Comparison of ENCODE assay signal across 20 cellular contexts in genomic region chr2:149652925-149653324, GRCh38.
"Had no signal": no experiment of that assay in that cellular context is flagged by ENCODE, and none has a peak within 500 bp of the region (broad histone marks: within the 10 kb centered on the region; RNA-seq: fewer than 3 reads in every experiment).

No MANE protein-coding gene starts in this region.

- H3K27me3 ChIP-seq: body of pancreas, dorsolateral prefrontal cortex, thyroid gland had no signal

- H3K4me3 ChIP-seq: body of pancreas, dorsolateral prefrontal cortex, thyroid gland had no signal

- H3K4me1 ChIP-seq: body of pancreas, thyroid gland had no signal

- H3K4me3 Mint-ChIP-seq: activated B cell treated with CpG ODN at 0.5 μM for 24 hours; activated CD4-positive, alpha-beta memory T cell treated with anti-CD3 and anti-CD28 coated beads, Interleukin-2, amount 10 ng/mL, durations not matched to agents 7 days and 5 days; activated naive CD8-positive, alpha-beta T cell treated with anti-CD3 and anti-CD28 coated beads, Interleukin-2, amount 10 ng/mL, durations not matched to agents 7 days and 5 days; nephron had no signal

- H3K27ac Mint-ChIP-seq: activated B cell treated with CpG ODN at 0.5 μM for 24 hours; activated CD4-positive, alpha-beta memory T cell treated with anti-CD3 and anti-CD28 coated beads, Interleukin-2, amount 10 ng/mL, durations not matched to agents 7 days and 5 days; activated naive CD8-positive, alpha-beta T cell treated with anti-CD3 and anti-CD28 coated beads, Interleukin-2, amount 10 ng/mL, durations not matched to agents 7 days and 5 days; activated T-helper 2 cell treated with anti-CD3 and anti-CD28 coated beads, Interferon-gamma antibody, Interleukin-2, Interleukin-4, amounts not matched to agents 10 μg/mL and 5 μg/mL and 100 μg/mL, durations not matched to agents 14 hours and 24 hours and 36 hours; nephron had no signal

- H3K36me3 ChIP-seq: thyroid gland had no signal

- H3K4me1 Mint-ChIP-seq: activated B cell treated with CpG ODN at 0.5 μM for 24 hours; activated CD4-positive, alpha-beta memory T cell treated with anti-CD3 and anti-CD28 coated beads, Interleukin-2, amount 10 ng/mL, durations not matched to agents 7 days and 5 days; activated naive CD8-positive, alpha-beta T cell treated with anti-CD3 and anti-CD28 coated beads, Interleukin-2, amount 10 ng/mL, durations not matched to agents 7 days and 5 days had no signal

- H3K27me3 Mint-ChIP-seq: activated CD4-positive, alpha-beta memory T cell treated with anti-CD3 and anti-CD28 coated beads, Interleukin-2, amount 10 ng/mL, durations not matched to agents 7 days and 5 days had no signal

- DNase-seq: activated B cell treated with CpG ODN at 0.5 μM for 24 hours; activated CD4-positive, alpha-beta memory T cell treated with anti-CD3 and anti-CD28 coated beads, Interleukin-2, amount 10 ng/mL, durations not matched to agents 7 days and 5 days; activated CD4-positive, alpha-beta T cell treated with anti-CD3 and anti-CD28 coated beads for 4 hours; activated naive CD4-positive, alpha-beta T cell treated with Interleukin-2 at 50 U/mL for 16 hours; activated naive CD8-positive, alpha-beta T cell treated with anti-CD3 and anti-CD28 coated beads, Interleukin-2, amount 10 ng/mL, durations not matched to agents 7 days and 5 days; activated T-cell treated with anti-CD3 and anti-CD28 coated beads, Interleukin-2, amount 50 U/mL, for 1 hour; body of pancreas; central memory CD4-positive, alpha-beta T cell; dorsolateral prefrontal cortex; kidney; midbrain; stimulated activated CD4-positive, alpha-beta T cell treated with anti-CD3 and anti-CD28 coated beads, Interleukin-12 subunit alpha, Interleukin-12 subunit beta, amount 100 ng/mL, for 4 hours; stimulated activated CD4-positive, alpha-beta T cell treated with anti-CD3 and anti-CD28 coated beads, Interleukin-1b, Interleukin-23, amount 100 ng/mL, for 48 hours; stimulated activated CD8-positive, alpha-beta memory T cell treated with anti-CD3 and anti-CD28 coated beads, Interleukin-4, amount 100 ng/mL, for 48 hours; stimulated activated naive CD4-positive, alpha-beta T cell; SW 1271; thyroid gland had no signal

- H3K9me3 Mint-ChIP-seq: activated CD4-positive, alpha-beta memory T cell treated with anti-CD3 and anti-CD28 coated beads, Interleukin-2, amount 10 ng/mL, durations not matched to agents 7 days and 5 days; activated naive CD8-positive, alpha-beta T cell treated with anti-CD3 and anti-CD28 coated beads, Interleukin-2, amount 10 ng/mL, durations not matched to agents 7 days and 5 days; activated T-helper 2 cell treated with anti-CD3 and anti-CD28 coated beads, Interferon-gamma antibody, Interleukin-2, Interleukin-4, amounts not matched to agents 10 μg/mL and 5 μg/mL and 100 μg/mL, durations not matched to agents 14 hours and 24 hours and 36 hours had no signal

- ATAC-seq: body of pancreas had no signal

- H3K27ac ChIP-seq: body of pancreas, dorsolateral prefrontal cortex, epithelial cell of prostate, thyroid gland had no signal

- H3K36me3 Mint-ChIP-seq: activated naive CD8-positive, alpha-beta T cell treated with anti-CD3 and anti-CD28 coated beads, Interleukin-2, amount 10 ng/mL, durations not matched to agents 7 days and 5 days had no signal

- H3K9me3 ChIP-seq: body of pancreas, thyroid gland had no signal
